Comparison of ENCODE assay signal across 8 cellular contexts in genomic region chr10:67788028-67788886, GRCh38. TPM values are rescaled to one million over a fixed set of nuclear protein-coding genes. Genes with fewer than 3 reads are reported as not detected.
DNase-seq lines count a peak whose midpoint lies in the region; ATAC-seq and TF ChIP-seq lines count a peak whose summit lies in the region.

No MANE protein-coding gene starts in this region.

- peak in 1 of 4 experiments; percentile 10 for TF ChIP-seq CTCF in uterus (IDR thresholded peaks at IDR 0.05)

- peak; percentile 56 for ATAC-seq in GM18873 (IDR thresholded peaks at IDR 0.05; ENCODE audit: low FRiP score, unreplicated experiment)
- ATAC-seq in HG03139 (IDR thresholded peaks at IDR 0.05; ENCODE audit: unreplicated experiment): peak; percentile 69

- TF ChIP-seq POLR2A in uterus (IDR thresholded peaks at IDR 0.05): no peak

- H3K36me3 ChIP-seq in iPS DF 6.9 (ENCODE audit: control insufficient read depth, insufficient read depth, low read length) (no peaks in the 10 kb centered on the region), uterus (no peaks in the 10 kb centered on the region)

- WGBS in iPS DF 6.9 (ENCODE audit: insufficient coverage, insufficient read length): no CpG with 5 or more reads among the region's 15 CpGs

- H3K27ac ChIP-seq in iPS DF 6.9 (ENCODE audit: low read length) (no peak overlapping the region), uterus (no peak overlapping the region)

- intact Hi-C loops in uterus (cut with DNase I; ENCODE audit: low total_unique reads): no loop called here

- peak; percentile 17 for DNase-seq in AG08395 (ENCODE audit: low spot score)
- DNase-seq in RPMI8226: peak; percentile 62
- peak; percentile 38 for DNase-seq in activated gamma-delta T cell treated with anti-CD3 and anti-CD28 coated beads, Interleukin-2, amount 50 U/mL, for 16 hours (ENCODE audit: low read depth)
- DNase-seq in iPS DF 6.9 (ENCODE audit: low read depth, low spot score): peak; percentile 81
- peak; percentile 68 to 76 (median 69) for DNase-seq in stimulated activated CD4-positive, alpha-beta T cell treated with anti-CD3 and anti-CD28 coated beads, TNF-alpha, amount 100 ng/mL, for 48 hours (ENCODE audit: low read depth in 3 of 3)
- DNase-seq in uterus: no peak

- no peak overlapping the region for H3K4me3 ChIP-seq in iPS DF 6.9 (ENCODE audit: low read length)
- no peak overlapping the region for H3K4me3 ChIP-seq in uterus

- H3K9me3 ChIP-seq in iPS DF 6.9 (ENCODE audit: control insufficient read depth, insufficient read depth, low read length): no peaks in the 10 kb centered on the region; the same call in 1 of the 2 replicates
- no peaks in the 10 kb centered on the region for H3K9me3 ChIP-seq in uterus

- H3K27me3 ChIP-seq in iPS DF 6.9 (ENCODE audit: control insufficient read depth, insufficient read depth, low read length) (no peaks in the 10 kb centered on the region), uterus (no peaks in the 10 kb centered on the region)

- peaks cover 5% of the 10 kb centered on the region; the same call in 1 of the 2 replicates for H3K4me1 ChIP-seq in iPS DF 6.9 (ENCODE audit: control insufficient read depth, insufficient read depth, low read length)
- no peaks in the 10 kb centered on the region for H3K4me1 ChIP-seq in uterus

RNA-seq across cellular contexts. Expression of gene DNAJC12, which starts 49.7 kb away (rescaled TPM):
- 1 to 10 TPM in 3 of 4 donors, under 1 TPM in 1; 0.77 to 8.8 (median 6.0) TPM for total RNA-seq in uterus

Comparison
In these comparisons a context has a peak if more than half of its experiments do, and no peak if none do; other contexts are left out.
1. DNase-seq: peak in AG08395 (single experiment), RPMI8226 (single experiment), activated gamma-delta T cell treated with anti-CD3 and anti-CD28 coated beads, Interleukin-2, amount 50 U/mL, for 16 hours (single experiment), iPS DF 6.9 (single experiment) and stimulated activated CD4-positive, alpha-beta T cell treated with anti-CD3 and anti-CD28 coated beads, TNF-alpha, amount 100 ng/mL, for 48 hours (3 of 3); none in uterus (0 of 2).